19 cellular contexts compared by ENCODE assay signal in genomic region chr20:36355469-36356171, GRCh38.
"Had no signal": no experiment of that assay in that cellular context is flagged by ENCODE, and none has a peak within 500 bp of the region (broad histone marks: within the 10 kb centered on the region; RNA-seq: fewer than 3 reads in every experiment).

No MANE protein-coding gene starts in this region.

- H3K27me3 ChIP-seq: ovary, upper lobe of right lung had no signal

- H3K36me3 ChIP-seq: brain microvascular endothelial cell, esophagus squamous epithelium, left lung, ovary, sigmoid colon, spleen, stomach, thoracic aorta, upper lobe of right lung had no signal

- H3K4me3 ChIP-seq: esophagus squamous epithelium, left lung, ovary, sigmoid colon, spleen, stomach, thoracic aorta, upper lobe of right lung had no signal

- DNase-seq: activated naive CD4-positive, alpha-beta T cell; anterior cingulate cortex; brain microvascular endothelial cell; cortex of kidney; effector CD4-positive, alpha-beta T cell; esophagus squamous epithelium; foreskin fibroblast; hippocampal formation; kidney; left lung; mammary epithelial cell; ovary; sigmoid colon; spleen; stomach; upper lobe of right lung had no signal

- ATAC-seq: left lung, upper lobe of right lung had no signal

- H3K9me3 Mint-ChIP-seq: activated T-helper 1 cell treated with anti-CD3 and anti-CD28 coated beads, Interleukin-12 subunit alpha, Interleukin-12 subunit beta, Interleukin-2, Interleukin-4 antibody, amounts not matched to agents 30 ng/mL and 10 ng/mL and 1 ng/mL, durations not matched to agents 14 hours and 24 hours and 36 hours had no signal

- H3K9me3 ChIP-seq: esophagus squamous epithelium, left lung, ovary, sigmoid colon, stomach, thoracic aorta, upper lobe of right lung had no signal

- H3K27ac ChIP-seq: brain microvascular endothelial cell, esophagus squamous epithelium, left lung, ovary, sigmoid colon, spleen, stomach, thoracic aorta, upper lobe of right lung had no signal

- H3K4me1 ChIP-seq: esophagus squamous epithelium, left lung, sigmoid colon, spleen, stomach, upper lobe of right lung had no signal

- H3K27ac Mint-ChIP-seq: activated T-helper 1 cell treated with anti-CD3 and anti-CD28 coated beads, Interleukin-12 subunit alpha, Interleukin-12 subunit beta, Interleukin-2, Interleukin-4 antibody, amounts not matched to agents 30 ng/mL and 10 ng/mL and 1 ng/mL, durations not matched to agents 14 hours and 24 hours and 36 hours had no signal

- H3K4me1 Mint-ChIP-seq: neural crest cell had no signal

- H3K4me3 Mint-ChIP-seq: activated T-helper 1 cell treated with anti-CD3 and anti-CD28 coated beads, Interleukin-12 subunit alpha, Interleukin-12 subunit beta, Interleukin-2, Interleukin-4 antibody, amounts not matched to agents 30 ng/mL and 10 ng/mL and 1 ng/mL, durations not matched to agents 14 hours and 24 hours and 36 hours; neural crest cell had no signal
